ENCODE assay signal across 8 cellular contexts in genomic region chr20:36573103-36573797, GRCh38. TPM values are rescaled to one million over a fixed set of nuclear protein-coding genes. Genes with fewer than 3 reads are reported as not detected.
DNase-seq lines count a peak whose midpoint lies in the region; ATAC-seq and TF ChIP-seq lines count a peak whose summit lies in the region.

TSS of gene TGIF2 (plus strand) at chr20:36573597. CDS start at chr20:36578775, 5,178 bp downstream.

- TF ChIP-seq CTCF in HL-60 (IDR thresholded peaks at IDR 0.05; ENCODE audit: insufficient read depth, low read length) (no peak), RWPE1 (conservative IDR thresholded peaks at IDR 0.05; ENCODE audit: low read depth) (no peak), fibroblast of mammary gland (conservative IDR thresholded peaks at IDR 0.05; ENCODE audit: control insufficient read depth, insufficient read depth, low read depth, low read length) (no peak), nephron progenitor cell (IDR thresholded peaks at IDR 0.05) (no peak)

- no peaks in the 10 kb centered on the region for H3K9me3 ChIP-seq in CD8-positive, alpha-beta memory T cell (ENCODE audit: low read length)

- DNase-seq in CD8-positive, alpha-beta memory T cell = peak; percentile 85 to 96 (median 93)
- peak; percentile 39 to 55 for DNase-seq in HL-60 (ENCODE audit: low read depth in 1 of 2, low spot score in 1 of 2)
- peak; percentile 95 for DNase-seq in RWPE1 (ENCODE audit: low spot score)
- DNase-seq in fibroblast of mammary gland (ENCODE audit: low read depth) = peak; percentile 46
- peak; percentile 95 for DNase-seq in nephron progenitor cell
- DNase-seq in stimulated activated naive CD8-positive, alpha-beta T cell treated with anti-CD3 and anti-CD28 coated beads, Interleukin-15, amount 100 ng/mL, for 72 hours = peak; percentile 92 to 93

- CTCF ChIA-PET in CD8-positive, alpha-beta memory T cell (lab: Charles Lee) = interaction anchor here (0.5 to 4.2 kb wide), 10 partner anchors 11 to 181 kb away, joined by 3 to 42 read pairs (median 6); partner anchors contain the start of gene RAB5IF
- CTCF ChIA-PET in RWPE1 (lab: Yijun Ruan, JAX) = interaction anchor here (0.5 to 1.0 kb wide), 7 partner anchors 11 to 654 kb away, joined by 3 to 5 read pairs (median 4); partner anchors contain the start of gene RAB5IF

- H3K27me3 ChIP-seq in CD8-positive, alpha-beta memory T cell (ENCODE audit: insufficient read depth, low read length, poor library complexity, severe bottlenecking) = no peaks in the 10 kb centered on the region
- H3K27me3 ChIP-seq in HL-60 (ENCODE audit: insufficient read depth, poor library complexity, severe bottlenecking) = no peaks in the 10 kb centered on the region

- peaks cover 0 to 3% of the 10 kb centered on the region in 2 donors for H3K27me3 Mint-ChIP-seq in CD8-positive, alpha-beta memory T cell
- H3K27me3 Mint-ChIP-seq in activated T-helper 17 cell treated with anti-CD3 and anti-CD28 coated beads, Interleukin-2, amount 50 U/mL, for 72 hours = no peaks in the 10 kb centered on the region
- H3K27me3 Mint-ChIP-seq in nephron progenitor cell (ENCODE audit: low read depth, poor library complexity) = peaks cover 6% of the 10 kb centered on the region
- H3K27me3 Mint-ChIP-seq in stimulated activated naive CD8-positive, alpha-beta T cell treated with anti-CD3 and anti-CD28 coated beads, Interleukin-15, amount 100 ng/mL, for 72 hours = no peaks in the 10 kb centered on the region

- peaks cover 0 to 14% (median 0%) of the 10 kb centered on the region in 3 donors for H3K36me3 Mint-ChIP-seq in CD8-positive, alpha-beta memory T cell
- H3K36me3 Mint-ChIP-seq in activated T-helper 17 cell treated with anti-CD3 and anti-CD28 coated beads, Interleukin-2, amount 50 U/mL, for 72 hours (ENCODE audit: low read depth) = peaks cover 40% of the 10 kb centered on the region
- H3K36me3 Mint-ChIP-seq in nephron progenitor cell (ENCODE audit: low read depth) = peaks cover 14% of the 10 kb centered on the region

- no peaks in the 10 kb centered on the region for H3K9me3 Mint-ChIP-seq in CD8-positive, alpha-beta memory T cell
- no peaks in the 10 kb centered on the region for H3K9me3 Mint-ChIP-seq in activated T-helper 17 cell treated with anti-CD3 and anti-CD28 coated beads, Interleukin-2, amount 50 U/mL, for 72 hours
- H3K9me3 Mint-ChIP-seq in nephron progenitor cell = no peaks in the 10 kb centered on the region
- no peaks in the 10 kb centered on the region for H3K9me3 Mint-ChIP-seq in stimulated activated naive CD8-positive, alpha-beta T cell treated with anti-CD3 and anti-CD28 coated beads, Interleukin-15, amount 100 ng/mL, for 72 hours

- peak within 1 kb of the TSS; percentile 91 for H3K27ac ChIP-seq in CD8-positive, alpha-beta memory T cell (ENCODE audit: low read depth, low read length)
- H3K27ac ChIP-seq in HL-60 (replicated peaks) = peak within 1 kb of the TSS; percentile 78
- H3K27ac ChIP-seq in RWPE1 = peak within 1 kb of the TSS; percentile 81

- H3K4me1 ChIP-seq in CD8-positive, alpha-beta memory T cell (ENCODE audit: insufficient read depth, low read length) = peaks cover 33% of the 10 kb centered on the region

- no peaks in the 10 kb centered on the region for H3K36me3 ChIP-seq in CD8-positive, alpha-beta memory T cell (ENCODE audit: insufficient read depth, low read length)

- peaks cover 30 to 40% (median 37%) of the 10 kb centered on the region in 3 donors for H3K4me1 Mint-ChIP-seq in CD8-positive, alpha-beta memory T cell
- peaks cover 25% of the 10 kb centered on the region for H3K4me1 Mint-ChIP-seq in activated T-helper 17 cell treated with anti-CD3 and anti-CD28 coated beads, Interleukin-2, amount 50 U/mL, for 72 hours
- peaks cover 60% of the 10 kb centered on the region for H3K4me1 Mint-ChIP-seq in nephron progenitor cell
- peaks cover 38% of the 10 kb centered on the region for H3K4me1 Mint-ChIP-seq in stimulated activated naive CD8-positive, alpha-beta T cell treated with anti-CD3 and anti-CD28 coated beads, Interleukin-15, amount 100 ng/mL, for 72 hours

- H3K27ac Mint-ChIP-seq in CD8-positive, alpha-beta memory T cell = peak within 1 kb of the TSS; percentile 97 to 100 (median 98)
- peak within 1 kb of the TSS; percentile 98 for H3K27ac Mint-ChIP-seq in activated T-helper 17 cell treated with anti-CD3 and anti-CD28 coated beads, Interleukin-2, amount 50 U/mL, for 72 hours
- peak within 1 kb of the TSS; percentile 96 for H3K27ac Mint-ChIP-seq in nephron progenitor cell
- peak within 1 kb of the TSS; percentile 99 for H3K27ac Mint-ChIP-seq in stimulated activated naive CD8-positive, alpha-beta T cell treated with anti-CD3 and anti-CD28 coated beads, Interleukin-15, amount 100 ng/mL, for 72 hours

- H3K4me3 Mint-ChIP-seq in CD8-positive, alpha-beta memory T cell = peak within 1 kb of the TSS; percentile 90 to 96 (median 93)
- H3K4me3 Mint-ChIP-seq in activated T-helper 17 cell treated with anti-CD3 and anti-CD28 coated beads, Interleukin-2, amount 50 U/mL, for 72 hours = peak within 1 kb of the TSS; percentile 98
- peak within 1 kb of the TSS; percentile 93 for H3K4me3 Mint-ChIP-seq in nephron progenitor cell
- H3K4me3 Mint-ChIP-seq in stimulated activated naive CD8-positive, alpha-beta T cell treated with anti-CD3 and anti-CD28 coated beads, Interleukin-15, amount 100 ng/mL, for 72 hours = peak within 1 kb of the TSS; percentile 95 to 96

- POLR2A ChIA-PET in CD8-positive, alpha-beta memory T cell (lab: Charles Lee) = interaction anchor here (0.5 to 3.7 kb wide), 14 partner anchors 8 to 606 kb away, joined by 3 to 49 read pairs (median 4); partner anchors contain the start of genes DSN1, MROH8, RAB5IF and RPN2
- POLR2A ChIA-PET in RWPE1 (lab: Yijun Ruan, JAX; ENCODE audit: low non-redundant PET) = no interaction called here

- peak within 1 kb of the TSS; percentile 66 for H3K4me3 ChIP-seq in CD8-positive, alpha-beta memory T cell (ENCODE audit: low read length)
- H3K4me3 ChIP-seq in HL-60 (replicated peaks; ENCODE audit: insufficient read depth, low read length) (peak within 1 kb of the TSS; percentile 62), fibroblast of mammary gland (ENCODE audit: control insufficient read depth, low read depth, low read length) (peak within 1 kb of the TSS; percentile 60)

- peak; percentile 69 for ATAC-seq in GM19397 (IDR thresholded peaks at IDR 0.05; ENCODE audit: unreplicated experiment)
- ATAC-seq in activated T-helper 17 cell treated with anti-CD3 and anti-CD28 coated beads, Interleukin-2, amount 50 U/mL, for 72 hours (replicated peaks) = peak; percentile 73
- peak; percentile 85 for ATAC-seq in stimulated activated naive CD8-positive, alpha-beta T cell treated with anti-CD3 and anti-CD28 coated beads, Interleukin-15, amount 100 ng/mL, for 72 hours

RNA-seq across cellular contexts. Expression of gene TGIF2, which starts in this region (rescaled TPM):
- 10 to 100 TPM; 46.1 to 49.8 TPM for total RNA-seq in CD8-positive, alpha-beta memory T cell
- polyA plus RNA-seq in CD8-positive, alpha-beta memory T cell = 24.6 TPM
- total RNA-seq in activated T-helper 17 cell treated with anti-CD3 and anti-CD28 coated beads, Interleukin-2, amount 50 U/mL, for 72 hours = 10 to 100 TPM; 43.8 to 57.1 TPM

Comparison
In these comparisons a context has a peak if more than half of its experiments do, and no peak if none do; other contexts are left out.
1. Peak in every context shown above with its lines: DNase-seq, ATAC-seq, H3K4me3 ChIP-seq and H3K27ac ChIP-seq.